ENCODE assay signal across 16 cellular contexts in genomic region chr14:72744416-72745120, GRCh38.
DNase-seq lines count a peak whose midpoint lies in the region; ATAC-seq and TF ChIP-seq lines count a peak whose summit lies in the region.
"Had no signal": no experiment of that assay in that cellular context is flagged by ENCODE, and none has a peak within 500 bp of the region (broad histone marks: within the 10 kb centered on the region; RNA-seq: fewer than 3 reads in every experiment).

No MANE protein-coding gene starts in this region.

- H3K27ac ChIP-seq in right cardiac atrium (ENCODE audit: low read length) (no peak overlapping the region), colonic mucosa (no peak overlapping the region), mesenchymal stem cell (ENCODE audit: low read length, poor library complexity, severe bottlenecking) (peak overlapping the region; percentile 21)
- H3K27ac ChIP-seq: KMS-11, PC-9 had no signal

- no peak overlapping the region for H2BK12ac ChIP-seq in mesenchymal stem cell (ENCODE audit: low read length in 2 of 2)

- H3K79me1 ChIP-seq in mesenchymal stem cell (replicated peaks; ENCODE audit: low read length, poor library complexity, severe bottlenecking) = peaks cover 32% of the 10 kb centered on the region

- intact Hi-C loops in cardiac septum (cut with DNase I) (no loop called here), right cardiac atrium (cut with DNase I) (loop anchor here in 1 of 4 donors (10.0 kb wide), 1 partner anchor 70 kb away; no protein-coding TSS in a partner anchor), colonic mucosa (cut with DNase I) (no loop called here)

- H3K4me2 ChIP-seq in mesenchymal stem cell (ENCODE audit: low read length, poor library complexity, severe bottlenecking) = no peak overlapping the region
- H3K4me2 ChIP-seq: KMS-11, PC-9 had no signal

- H2BK120ac ChIP-seq in mesenchymal stem cell (ENCODE audit: low read depth, low read length) = no peak overlapping the region

- no peak overlapping the region for H3K18ac ChIP-seq in mesenchymal stem cell (ENCODE audit: low read depth in 1 of 2, low read length in 2 of 2)

- no peak overlapping the region for H4K91ac ChIP-seq in mesenchymal stem cell (ENCODE audit: low read length)

- no peak overlapping the region for H3K4me3 ChIP-seq in right cardiac atrium (ENCODE audit: low read length)
- H3K4me3 ChIP-seq in colonic mucosa = no peak overlapping the region
- H3K4me3 ChIP-seq in mesenchymal stem cell (ENCODE audit: insufficient read depth in 1 of 2, low read depth in 1 of 2, low read length in 2 of 2) = no peak overlapping the region
- H3K4me3 ChIP-seq: PC-9 had no signal

- H3K23ac ChIP-seq in mesenchymal stem cell (ENCODE audit: low read length in 2 of 2) = no peak overlapping the region

- no peaks in the 10 kb centered on the region for H3K36me3 ChIP-seq in colonic mucosa
- H3K36me3 ChIP-seq in mesenchymal stem cell (ENCODE audit: control insufficient read depth in 1 of 2, insufficient read depth in 2 of 2, low read depth in 1 of 2, low read length in 2 of 2) = peaks cover 0 to 51% of the 10 kb centered on the region in 2 experiments

- no peak overlapping the region for H2AFZ ChIP-seq in mesenchymal stem cell (ENCODE audit: low read depth, low read length)
- H2AFZ ChIP-seq: PC-9 had no signal

- no peak overlapping the region for H3K4ac ChIP-seq in mesenchymal stem cell (ENCODE audit: low read depth in 1 of 2, low read length in 2 of 2)

- TF ChIP-seq CTCF in colonic mucosa (IDR thresholded peaks at IDR 0.05) = no peak

- H2AK5ac ChIP-seq in mesenchymal stem cell (ENCODE audit: low read length, severe bottlenecking) = peak overlapping the region; percentile 90

- H3K9me3 ChIP-seq in right cardiac atrium (ENCODE audit: control insufficient read depth, low read length) = no peaks in the 10 kb centered on the region
- no peaks in the 10 kb centered on the region for H3K9me3 ChIP-seq in colonic mucosa
- peaks cover 3% of the 10 kb centered on the region for H3K9me3 ChIP-seq in mesenchymal stem cell (ENCODE audit: control insufficient read depth, low read length)

- H2BK5ac ChIP-seq in mesenchymal stem cell (ENCODE audit: low read depth, low read length, poor library complexity, severe bottlenecking) = no peak overlapping the region

- H3K4me1 ChIP-seq in right cardiac atrium (ENCODE audit: control insufficient read depth, insufficient read depth, low read length) (peaks cover 9% of the 10 kb centered on the region), colonic mucosa (no peaks in the 10 kb centered on the region), mesenchymal stem cell (ENCODE audit: control insufficient read depth, insufficient read depth, low read depth, low read length) (peaks cover 21% of the 10 kb centered on the region)

- no peak overlapping the region for H2BK15ac ChIP-seq in mesenchymal stem cell (ENCODE audit: low read depth, poor library complexity, severe bottlenecking)

- no peaks in the 10 kb centered on the region for H3K27me3 ChIP-seq in right cardiac atrium (ENCODE audit: control insufficient read depth, insufficient read depth)
- H3K27me3 ChIP-seq in colonic mucosa = no peaks in the 10 kb centered on the region
- no peaks in the 10 kb centered on the region for H3K27me3 ChIP-seq in mesenchymal stem cell (ENCODE audit: control insufficient read depth in 1 of 2, insufficient read depth in 1 of 2, low read length in 2 of 2)

- 86% methylated on average over 8 of the region's 8 CpGs for WGBS in right cardiac atrium
- 92% methylated on average over 8 of the region's 8 CpGs for WGBS in mesenchymal stem cell

- H3K9ac ChIP-seq in colonic mucosa (ENCODE audit: low read depth in 2 of 2, low read length in 2 of 2) (no peak overlapping the region), mesenchymal stem cell (ENCODE audit: low read length) (no peak overlapping the region)
- H3K9ac ChIP-seq: KMS-11 had no signal

- no peak overlapping the region for H4K8ac ChIP-seq in mesenchymal stem cell (ENCODE audit: low read length)

- ATAC-seq in right cardiac atrium (no peak), GM18870 (IDR thresholded peaks at IDR 0.05; ENCODE audit: unreplicated experiment) (no peak), HG03378 (IDR thresholded peaks at IDR 0.05; ENCODE audit: unreplicated experiment) (no peak)

- DNase-seq in cardiac septum (ENCODE audit: low spot score) (peak; percentile 41), right cardiac atrium (no peak), colonic mucosa (peak; percentile 5), mesenchymal stem cell (no peak), ureter (ENCODE audit: low spot score) (peak; percentile 32), NCI-H1105 treated with DMSO at 0.1 percent for 48 hours (lab: John Stamatoyannopoulos, UW) (no peak)
- DNase-seq: DMS 273 treated with DMSO at 0.1 percent for 48 hours, GDM1, GOT3, NCI-H1092, NCI-H2081 treated with DMSO at 0.1 percent for 48 hours, NCI-H510A treated with DMSO at 0.1 percent for 48 hours, PC-9 had no signal

- no peak overlapping the region for H3K14ac ChIP-seq in mesenchymal stem cell (ENCODE audit: low read length in 2 of 2)

Comparison
In these comparisons a context has a peak if more than half of its experiments do, and no peak if none do; other contexts are left out.
1. DNase-seq: peak in cardiac septum (single experiment), colonic mucosa (single experiment) and ureter (single experiment); none in right cardiac atrium (0 of 3), mesenchymal stem cell (single experiment) and NCI-H1105 treated with DMSO at 0.1 percent for 48 hours (single experiment).